Comparison of ENCODE assay signal across 16 cellular contexts in the genomic region with DNA sequence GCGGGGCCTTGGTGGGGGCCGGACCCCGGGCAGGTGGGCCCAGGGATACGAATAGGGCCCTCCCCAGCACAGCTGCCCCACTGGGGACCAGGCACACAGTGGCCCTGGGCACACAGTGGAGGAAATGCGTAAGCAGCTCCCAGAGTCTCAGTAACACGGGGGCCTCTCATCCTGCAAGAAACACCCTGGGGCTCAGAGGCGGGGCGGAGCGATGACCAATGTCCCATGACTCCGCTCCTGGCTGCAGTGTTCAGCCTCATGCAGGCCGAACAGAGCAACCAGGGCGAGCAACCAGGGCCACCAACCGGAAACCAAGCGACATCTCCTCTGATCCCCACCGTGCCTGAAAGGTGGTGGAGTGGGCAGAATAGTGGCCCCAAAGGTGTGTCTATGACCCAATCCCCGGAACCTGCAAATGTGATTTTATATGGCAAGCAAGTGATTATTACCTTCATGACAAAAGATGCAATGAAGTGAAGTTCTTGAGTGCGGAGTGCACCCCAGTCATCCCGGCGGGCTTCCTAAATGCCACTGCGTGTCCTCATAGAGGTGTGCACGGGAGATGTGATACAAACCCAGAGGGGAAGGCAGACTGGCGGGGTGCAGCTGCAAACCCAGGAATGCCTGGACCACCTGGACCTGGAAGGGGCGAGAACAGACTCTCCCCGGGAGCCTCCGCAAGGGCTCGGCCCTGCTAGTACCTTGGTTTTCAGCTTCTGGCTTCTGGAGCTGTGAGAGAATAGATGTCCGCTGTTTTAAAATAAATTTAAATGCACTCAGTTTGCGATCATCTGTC. TPM values are rescaled to one million over a fixed set of nuclear protein-coding genes. Genes with fewer than 3 reads are reported as not detected.
"Had no signal": no experiment of that assay in that cellular context is flagged by ENCODE, and none has a peak within 500 bp of the region (broad histone marks: within the 10 kb centered on the region; RNA-seq: fewer than 3 reads in every experiment).

No MANE protein-coding gene starts in this region.

- H3K9me3 Mint-ChIP-seq: dendritic cell treated with granulocyte-macrophage colony-stimulating factor and Interleukin-4, amounts not matched to agents 40 ng/mL and 50 ng/mL, for 4 days; endodermal cell; naive thymus-derived CD8-positive, alpha-beta T cell; stimulated activated naive CD8-positive, alpha-beta T cell treated with anti-CD3 and anti-CD28 coated beads, Interleukin-15, amount 100 ng/mL, for 72 hours had no signal

- H3K27me3 ChIP-seq: brain microvascular endothelial cell had no signal

- H3K27ac ChIP-seq: brain microvascular endothelial cell, prostate gland, thoracic aorta had no signal

- H3K4me3 Mint-ChIP-seq: activated CD8-positive, alpha-beta memory T cell treated with anti-CD3 and anti-CD28 coated beads, Interleukin-2, amount 10 ng/mL, durations not matched to agents 7 days and 5 days; activated naive CD8-positive, alpha-beta T cell; dendritic cell treated with granulocyte-macrophage colony-stimulating factor and Interleukin-4, amounts not matched to agents 40 ng/mL and 50 ng/mL, for 4 days; endodermal cell; naive thymus-derived CD8-positive, alpha-beta T cell; stimulated activated naive CD8-positive, alpha-beta T cell treated with anti-CD3 and anti-CD28 coated beads, Interleukin-15, amount 100 ng/mL, for 72 hours had no signal

- H3K27me3 Mint-ChIP-seq: activated CD8-positive, alpha-beta memory T cell treated with anti-CD3 and anti-CD28 coated beads, Interleukin-2, amount 10 ng/mL, durations not matched to agents 7 days and 5 days; dendritic cell treated with granulocyte-macrophage colony-stimulating factor and Interleukin-4, amounts not matched to agents 40 ng/mL and 50 ng/mL, for 4 days had no signal

- H3K36me3 ChIP-seq: brain microvascular endothelial cell, prostate gland, thoracic aorta had no signal

- ATAC-seq: activated CD8-positive, alpha-beta memory T cell treated with anti-CD3 and anti-CD28 coated beads, Interleukin-2, amount 10 ng/mL, durations not matched to agents 7 days and 5 days; left cardiac atrium; naive thymus-derived CD8-positive, alpha-beta T cell; stimulated activated naive CD8-positive, alpha-beta T cell treated with anti-CD3 and anti-CD28 coated beads, Interleukin-15, amount 100 ng/mL, for 72 hours had no signal

- H3K4me1 ChIP-seq: prostate gland had no signal

- H3K4me3 ChIP-seq: prostate gland had no signal

- H3K9me3 ChIP-seq: prostate gland, thoracic aorta had no signal

- H3K36me3 Mint-ChIP-seq: activated CD8-positive, alpha-beta memory T cell treated with anti-CD3 and anti-CD28 coated beads, Interleukin-2, amount 10 ng/mL, durations not matched to agents 7 days and 5 days; activated naive CD8-positive, alpha-beta T cell; naive thymus-derived CD8-positive, alpha-beta T cell had no signal

- DNase-seq: activated gamma-delta T cell; activated T-cell treated with anti-CD3 and anti-CD28 coated beads, Interleukin-2, amount 50 U/mL, for 48 hours; brain microvascular endothelial cell; endodermal cell; erythroblast; left cardiac atrium; naive thymus-derived CD8-positive, alpha-beta T cell; stimulated activated CD4-positive, alpha-beta T cell treated with anti-CD3 and anti-CD28 coated beads, Interleukin-4, amount 100 ng/mL, for 24 hours; stimulated activated naive CD8-positive, alpha-beta T cell treated with anti-CD3 and anti-CD28 coated beads, Interleukin-15, amount 100 ng/mL, for 72 hours had no signal

- H3K27ac Mint-ChIP-seq: activated CD8-positive, alpha-beta memory T cell treated with anti-CD3 and anti-CD28 coated beads, Interleukin-2, amount 10 ng/mL, durations not matched to agents 7 days and 5 days; activated naive CD8-positive, alpha-beta T cell; dendritic cell treated with granulocyte-macrophage colony-stimulating factor and Interleukin-4, amounts not matched to agents 40 ng/mL and 50 ng/mL, for 4 days; endodermal cell; naive thymus-derived CD8-positive, alpha-beta T cell; stimulated activated naive CD8-positive, alpha-beta T cell treated with anti-CD3 and anti-CD28 coated beads, Interleukin-15, amount 100 ng/mL, for 72 hours had no signal

RNA-seq across cellular contexts. Expression of a gene that starts 50.1 kb away (rescaled TPM):
- total RNA-seq: activated CD8-positive, alpha-beta memory T cell treated with anti-CD3 and anti-CD28 coated beads, Interleukin-2, amount 10 ng/mL, durations not matched to agents 7 days and 5 days; mononuclear cell; naive thymus-derived CD8-positive, alpha-beta T cell; T-helper 2 cell treated with Interferon-gamma antibody and Interleukin-4, amounts not matched to agents 100 ng/mL and 5 ng/mL, for 36 hours had no signal
- polyA plus RNA-seq: naive thymus-derived CD8-positive, alpha-beta T cell had no signal
